Comparison of ENCODE assay signal across 9 cellular contexts in genomic region chr14:75794615-75795038, GRCh38.
A peak's percentile ranks its signal among the peaks of the same experiment; 100 is the strongest.
DNase-seq lines count a peak whose midpoint lies in the region; ATAC-seq, FAIRE-seq and TF ChIP-seq lines count a peak whose summit lies in the region.
"Had no signal": no experiment of that assay in that cellular context is flagged by ENCODE, and none has a peak within 500 bp of the region (broad histone marks: within the 10 kb centered on the region; RNA-seq: fewer than 3 reads in every experiment).

No MANE protein-coding gene starts in this region.

- CTCF ChIA-PET in OCI-LY7 (lab: Charles Lee; ENCODE audit: unreplicated experiment), result no interaction called here

- H3K36me3 ChIP-seq in OCI-LY7 (ENCODE audit: insufficient read depth, low read length), result peaks cover 25% of the 10 kb centered on the region

- BruUV-seq in OCI-LY7 (replicated peaks; lab: Mats Ljungman, UMichigan), result no TSS peak

- H3K4me1 ChIP-seq in OCI-LY7 (ENCODE audit: insufficient read depth, low read length, poor library complexity, severe bottlenecking), result no peaks in the 10 kb centered on the region

- no peak overlapping the region for H3K27ac ChIP-seq in OCI-LY7 (ENCODE audit: low read depth, low read length, poor library complexity, severe bottlenecking)
- H3K27ac ChIP-seq: skin epidermis had no signal

- DNase-seq in GM12891 (ENCODE audit: insufficient read length, low spot score) (no peak), OCI-LY7 (ENCODE audit: low spot score) (no peak), foreskin fibroblast (peak; percentile 32 to 69), putamen (ENCODE audit: low spot score) (peak; percentile 23), nephron progenitor cell (no peak), NCI-H510A treated with DMSO at 0.1 percent for 48 hours (lab: John Stamatoyannopoulos, UW) (no peak)

- H3K9me2 ChIP-seq in OCI-LY7 (ENCODE audit: insufficient read depth, low read length), result no peaks in the 10 kb centered on the region

- peaks cover 48% of the 10 kb centered on the region for H3K9me3 Mint-ChIP-seq in nephron progenitor cell

- TF ChIP-seq POLR2A in GM12891 (IDR thresholded peaks at IDR 0.05; ENCODE audit: low read depth, low read length), result no peak

- H3K79me2 ChIP-seq in OCI-LY7 (ENCODE audit: insufficient read depth, low read depth, low read length), result no peaks in the 10 kb centered on the region

- no peaks in the 10 kb centered on the region for H3K27me3 Mint-ChIP-seq in nephron progenitor cell (ENCODE audit: low read depth, poor library complexity)

- TF ChIP-seq CTCF in OCI-LY7 (conservative IDR thresholded peaks at IDR 0.05; ENCODE audit: low read length) (0 out of 2 replicates have a peak, but pooled peaks have one; percentile 23), foreskin fibroblast (IDR thresholded peaks at IDR 0.05; ENCODE audit: low read depth, low read length) (peak; percentile 55), nephron progenitor cell (IDR thresholded peaks at IDR 0.05) (no peak)

- intact Hi-C loops in OCI-LY7 (cut with micrococcal nuclease; ENCODE audit: unreplicated experiment), result no loop called here

- H3K9me3 ChIP-seq in OCI-LY7 (ENCODE audit: low read length), result no peaks in the 10 kb centered on the region

- H3K4me3 Mint-ChIP-seq in nephron progenitor cell, result no peak overlapping the region

- H4K20me1 ChIP-seq in OCI-LY7 (ENCODE audit: insufficient read depth, low read length), result no peaks in the 10 kb centered on the region

- H3K36me3 Mint-ChIP-seq in nephron progenitor cell (ENCODE audit: low read depth), result peaks cover 65% of the 10 kb centered on the region

- no peak overlapping the region for H2AFZ ChIP-seq in OCI-LY7 (ENCODE audit: low read length)

- POLR2A ChIA-PET in OCI-LY7 (lab: Charles Lee), result interaction anchor here (1.1 kb wide), 1 partner anchor 16 kb away, joined by 4 read pairs; no protein-coding TSS in a partner anchor

- no peak overlapping the region for H3K4me2 ChIP-seq in OCI-LY7 (ENCODE audit: low read length)

- ATAC-seq in GM19463 (IDR thresholded peaks at IDR 0.05; ENCODE audit: unreplicated experiment) (no peak), GM21447 (IDR thresholded peaks at IDR 0.05; ENCODE audit: unreplicated experiment) (no peak)

- no peak overlapping the region for H3K27ac Mint-ChIP-seq in nephron progenitor cell

- no peak overlapping the region for H3K4me3 ChIP-seq in OCI-LY7 (ENCODE audit: low read depth, low read length, poor library complexity, severe bottlenecking)
- H3K4me3 ChIP-seq in foreskin fibroblast (ENCODE audit: low read depth in 1 of 2, low read length in 2 of 2), result no peak overlapping the region
- H3K4me3 ChIP-seq: skin epidermis had no signal

- peak; percentile 61 for FAIRE-seq in GM12891 (lab: Jason Lieb, UNC)

- H3K4me1 Mint-ChIP-seq in nephron progenitor cell, result no peaks in the 10 kb centered on the region

TF ChIP-seq in GM12891, 5 proteins besides CTCF, POLR2A, EP300 and RAD21:
- TF ChIP-seq SPI1 (IDR thresholded peaks at IDR 0.05; ENCODE audit: low read depth, low read length), result no peak
- no peak for TF ChIP-seq POU2F2 (IDR thresholded peaks at IDR 0.05; ENCODE audit: low read depth, low read length)
- TF ChIP-seq POLR2AphosphoS5 (IDR thresholded peaks at IDR 0.05; ENCODE audit: low read depth, low read length), result no peak
- no peak for TF ChIP-seq TAF1 (IDR thresholded peaks at IDR 0.05; ENCODE audit: low read depth, low read length)
- TF ChIP-seq PAX5 (IDR thresholded peaks at IDR 0.05; ENCODE audit: insufficient read depth, low read length, severe bottlenecking), result no peak
TF ChIP-seq in GM12891: peak in this region for 0.

Comparison
In these comparisons a context has a peak if more than half of its experiments do, and no peak if none do; other contexts are left out.
1. DNase-seq: peak in foreskin fibroblast (2 of 2) and putamen (single experiment); none in GM12891 (single experiment), OCI-LY7 (single experiment), nephron progenitor cell (single experiment) and NCI-H510A treated with DMSO at 0.1 percent for 48 hours (single experiment).